Comparison of ENCODE assay signal across 30 cellular contexts in genomic region chrX:135411893-135412292, GRCh38. TPM values are rescaled to one million over a fixed set of nuclear protein-coding genes. Genes with fewer than 3 reads are reported as not detected.
DNase-seq lines count a peak whose midpoint lies in the region; ATAC-seq, FAIRE-seq and TF ChIP-seq lines count a peak whose summit lies in the region.
"Had no signal": no experiment of that assay in that cellular context is flagged by ENCODE, and none has a peak within 500 bp of the region (broad histone marks: within the 10 kb centered on the region; RNA-seq: fewer than 3 reads in every experiment).

No MANE protein-coding gene starts in this region.

- H3K9me2 ChIP-seq in GM23338 (ENCODE audit: insufficient read depth) = no peaks in the 10 kb centered on the region
- H3K9me2 ChIP-seq: SK-N-SH had no signal

- ATAC-seq in GM23338 = no peak
- ATAC-seq in left lung = peak; percentile 71
- ATAC-seq in GM18861 (IDR thresholded peaks at IDR 0.05; ENCODE audit: unreplicated experiment) = no peak
- ATAC-seq: activated naive CD4-positive, alpha-beta T cell treated with anti-CD3 and anti-CD28 coated beads, Interleukin-2, amount 50 U/mL, for 72 hours; HCT116; sciatic nerve; stimulated activated memory B cell treated with anti-CD40 and anti-IgM and Interleukin-4, amounts not matched to agents 10 μg/mL and 1 μg/mL and 100 μg/mL, for 72 hours had no signal

- H3K4me1 ChIP-seq in GM23338 (ENCODE audit: insufficient read depth) = peaks cover 29% of the 10 kb centered on the region
- H3K4me1 ChIP-seq in left lung = no peaks in the 10 kb centered on the region
- H3K4me1 ChIP-seq: parathyroid adenoma, testis had no signal

- H3K4me3 Mint-ChIP-seq in GM23338 = no peak overlapping the region
- H3K4me3 Mint-ChIP-seq: activated T-helper 1 cell treated with anti-CD3 and anti-CD28 coated beads, Interleukin-12 subunit alpha, Interleukin-12 subunit beta, Interleukin-2, Interleukin-4 antibody, amounts not matched to agents 30 ng/mL and 10 ng/mL and 1 ng/mL, durations not matched to agents 14 hours and 24 hours and 36 hours; CD14-positive monocyte; mesothelial cell of epicardium; nephron; stimulated activated memory B cell treated with anti-CD40 and anti-IgM and Interleukin-4, amounts not matched to agents 10 μg/mL and 1 μg/mL and 100 μg/mL, for 72 hours had no signal

- peaks cover 18% of the 10 kb centered on the region for H3K4me1 Mint-ChIP-seq in GM23338
- H3K4me1 Mint-ChIP-seq: CD14-positive monocyte, mesothelial cell of epicardium, nephron had no signal

- H3K9me3 ChIP-seq in left lung = no peaks in the 10 kb centered on the region
- H3K9me3 ChIP-seq: SK-N-SH, testis had no signal

- no peak overlapping the region for H3K27ac Mint-ChIP-seq in GM23338
- H3K27ac Mint-ChIP-seq: activated naive CD4-positive, alpha-beta T cell treated with anti-CD3 and anti-CD28 coated beads, Interleukin-2, amount 50 U/mL, for 72 hours; activated T-helper 1 cell treated with anti-CD3 and anti-CD28 coated beads, Interleukin-12 subunit alpha, Interleukin-12 subunit beta, Interleukin-2, Interleukin-4 antibody, amounts not matched to agents 30 ng/mL and 10 ng/mL and 1 ng/mL, durations not matched to agents 14 hours and 24 hours and 36 hours; mesothelial cell of epicardium; nephron; stimulated activated memory B cell treated with anti-CD40 and anti-IgM and Interleukin-4, amounts not matched to agents 10 μg/mL and 1 μg/mL and 100 μg/mL, for 72 hours had no signal

- no peaks in the 10 kb centered on the region for H3K27me3 Mint-ChIP-seq in GM23338 (ENCODE audit: insufficient read depth, low read depth, poor library complexity)

- no peak overlapping the region for H3K4me2 ChIP-seq in GM23338
- H3K4me2 ChIP-seq: SK-N-SH had no signal

- FAIRE-seq in bronchial epithelial cell (lab: Jason Lieb, UNC) = no peak
- FAIRE-seq: endometrium, GM18507, kidney had no signal

- H3K27ac ChIP-seq in GM23338 (ENCODE audit: low read depth) (no peak overlapping the region), left lung (no peak overlapping the region)
- H3K27ac ChIP-seq: parathyroid adenoma, testis had no signal

- no peak overlapping the region for H2AFZ ChIP-seq in GM23338
- H2AFZ ChIP-seq: parathyroid adenoma had no signal

- no peak overlapping the region for H3K4me3 ChIP-seq in GM23338
- H3K4me3 ChIP-seq in bronchial epithelial cell (ENCODE audit: low read depth, low read length) = no peak overlapping the region
- H3K4me3 ChIP-seq in left lung = no peak overlapping the region
- H3K4me3 ChIP-seq: testis had no signal

- peak; percentile 29 for DNase-seq in GM23338 (ENCODE audit: low spot score)
- peak; percentile 31 for DNase-seq in MV-4-11 (lab: John Stamatoyannopoulos, UW)
- DNase-seq in bronchial epithelial cell (ENCODE audit: low read depth) = peak; percentile 66
- DNase-seq in left lung = no peak
- DNase-seq in effector CD8-positive, alpha-beta T cell (lab: John Stamatoyannopoulos, UW) = no peak
- no peak for DNase-seq in T-helper 9 cell
- DNase-seq in stimulated activated CD8-positive, alpha-beta memory T cell treated with anti-CD3 and anti-CD28 coated beads, Interleukin-4, amount 100 ng/mL, for 48 hours = no peak
- DNase-seq: activated CD4-positive, CD25-positive, alpha-beta regulatory T cell treated with anti-CD3 and anti-CD28 coated beads, Interleukin-2, amount 50 U/mL, for 72 hours; activated CD8-positive, alpha-beta memory T cell treated with anti-CD3 and anti-CD28 coated beads for 24 hours; cortex of kidney; foreskin melanocyte; hippocampal formation; kidney; NCI-H187 treated with DMSO at 0.1 percent for 48 hours; NCI-H446; RPMI8226; SK-N-SH; testis had no signal

- no peaks in the 10 kb centered on the region for H3K79me2 ChIP-seq in GM23338 (replicated peaks; ENCODE audit: insufficient read depth)
- H3K79me2 ChIP-seq: parathyroid adenoma had no signal

- no peaks in the 10 kb centered on the region for H4K20me1 ChIP-seq in GM23338 (replicated peaks; ENCODE audit: insufficient read depth)

- intact Hi-C loops in left lung (cut with DNase I) = no loop called here

- no peaks in the 10 kb centered on the region for H3K36me3 ChIP-seq in GM23338 (ENCODE audit: insufficient read depth)
- H3K36me3 ChIP-seq in bronchial epithelial cell (ENCODE audit: control insufficient read depth, insufficient read depth, low read length) = no peaks in the 10 kb centered on the region
- no peaks in the 10 kb centered on the region for H3K36me3 ChIP-seq in left lung

- H3K36me3 Mint-ChIP-seq in GM23338 (ENCODE audit: low read depth) = no peaks in the 10 kb centered on the region; the same call in 2 of the 3 replicates
- H3K36me3 Mint-ChIP-seq: activated naive CD4-positive, alpha-beta T cell treated with anti-CD3 and anti-CD28 coated beads, Interleukin-2, amount 50 U/mL, for 72 hours; CD14-positive monocyte; mesothelial cell of epicardium; stimulated activated memory B cell treated with anti-CD40 and anti-IgM and Interleukin-4, amounts not matched to agents 10 μg/mL and 1 μg/mL and 100 μg/mL, for 72 hours had no signal

- TF ChIP-seq CTCF in GM23338 (conservative IDR thresholded peaks at IDR 0.05; ENCODE audit: low read depth in 2 of 2) = no peak
- no peak for TF ChIP-seq CTCF in bronchial epithelial cell (IDR thresholded peaks at IDR 0.05; ENCODE audit: insufficient read depth, low read length, severe bottlenecking)
- no peak for TF ChIP-seq CTCF in left lung (IDR thresholded peaks at IDR 0.05)

- no peaks in the 10 kb centered on the region for H3K27me3 ChIP-seq in GM23338 (ENCODE audit: insufficient read depth)
- H3K27me3 ChIP-seq in bronchial epithelial cell (ENCODE audit: control insufficient read depth, insufficient read depth, low read length) = no peaks in the 10 kb centered on the region
- no peaks in the 10 kb centered on the region for H3K27me3 ChIP-seq in left lung
- H3K27me3 ChIP-seq: testis had no signal

- H3K9me3 Mint-ChIP-seq in GM23338 = no peaks in the 10 kb centered on the region; the same call in 2 of the 3 replicates
- H3K9me3 Mint-ChIP-seq: activated naive CD4-positive, alpha-beta T cell treated with anti-CD3 and anti-CD28 coated beads, Interleukin-2, amount 50 U/mL, for 72 hours had no signal

- H3F3A ChIP-seq in GM23338 (replicated peaks; ENCODE audit: low read depth) = no peaks in the 10 kb centered on the region

TF ChIP-seq in GM23338, 12 proteins besides CTCF, POLR2A, EP300 and RAD21 (continues in another document):
- TF ChIP-seq EZH2 (IDR thresholded peaks at IDR 0.05; ENCODE audit: low read depth, unreplicated experiment) (no peak), ZNF462 (CRISPR knock-in tag; IDR thresholded peaks at IDR 0.05) (no peak)

RNA-seq across cellular contexts. Expression of gene SMIM10L2A, which starts 9.9 kb away (rescaled TPM):
- total RNA-seq in GM23338 (2014; rRNA removed; shearing (Covaris generic)) = 5.0 and 5.6 TPM in 2 replicates
- 1.4 and 1.7 TPM in 2 replicates for polyA plus RNA-seq in GM23338 (2016; fragmentation: Nextera tagmentation; extraction: Ambion mirVana)
- total RNA-seq in bronchial epithelial cell (2.1 and 3.8 TPM in 2 replicates), left lung (1 to 10 TPM; 2.4 to 6.4 TPM)
- polyA plus RNA-seq: CD14-positive monocyte had no signal

Comparison
In these comparisons a context has a peak if more than half of its experiments do, and no peak if none do; other contexts are left out.
1. DNase-seq: peak in GM23338 (single experiment), MV-4-11 (single experiment) and bronchial epithelial cell (single experiment); none in left lung (0 of 2), effector CD8-positive, alpha-beta T cell (single experiment), T-helper 9 cell (single experiment) and stimulated activated CD8-positive, alpha-beta memory T cell treated with anti-CD3 and anti-CD28 coated beads, Interleukin-4, amount 100 ng/mL, for 48 hours (single experiment).